ENCODE assay signal across 14 cellular contexts in genomic region chr1:61294828-61295428, GRCh38.
A peak's percentile ranks its signal among the peaks of the same experiment; 100 is the strongest.
DNase-seq lines count a peak whose midpoint lies in the region; ATAC-seq and TF ChIP-seq lines count a peak whose summit lies in the region.
"Had no signal": no experiment of that assay in that cellular context is flagged by ENCODE, and none has a peak within 500 bp of the region (broad histone marks: within the 10 kb centered on the region; RNA-seq: fewer than 3 reads in every experiment).

No MANE protein-coding gene starts in this region.

- H3K36me3 ChIP-seq in HUES64 (ENCODE audit: insufficient read depth, low read length) (no peaks in the 10 kb centered on the region), ascending aorta (no peaks in the 10 kb centered on the region), prostate gland (no peaks in the 10 kb centered on the region)

- no peaks in the 10 kb centered on the region for H3K27me3 ChIP-seq in HUES64 (ENCODE audit: insufficient read depth, low read length)
- no peaks in the 10 kb centered on the region for H3K27me3 ChIP-seq in ascending aorta
- no peaks in the 10 kb centered on the region for H3K27me3 ChIP-seq in prostate gland (replicated peaks; ENCODE audit: insufficient read depth)

- no peaks in the 10 kb centered on the region for H3K36me3 Mint-ChIP-seq in stimulated activated effector memory CD8-positive, alpha-beta T cell treated with anti-CD3 and anti-CD28 coated beads, Interleukin-12 subunit alpha, Interleukin-12 subunit beta, amount 100 ng/mL, for 72 hours

- H3K4me3 ChIP-seq in HUES64 (ENCODE audit: low read length) (no peak overlapping the region), ascending aorta (no peak overlapping the region), prostate gland (no peak overlapping the region)

- H3K4me3 Mint-ChIP-seq in stimulated activated effector memory CD8-positive, alpha-beta T cell treated with anti-CD3 and anti-CD28 coated beads, Interleukin-12 subunit alpha, Interleukin-12 subunit beta, amount 100 ng/mL, for 72 hours = no peak overlapping the region
- H3K4me3 Mint-ChIP-seq: CD4-positive, alpha-beta T cell had no signal

- TF ChIP-seq POLR2A in prostate gland (IDR thresholded peaks at IDR 0.05) = no peak

- DNase-seq in ascending aorta (ENCODE audit: low spot score in 2 of 2) (no peak), prostate gland (ENCODE audit: low spot score) (no peak), NCI-H1436 (lab: John Stamatoyannopoulos, UW) (no peak)
- no peak for DNase-seq in stimulated activated effector memory CD8-positive, alpha-beta T cell treated with anti-CD3 and anti-CD28 coated beads, Interleukin-12 subunit alpha, Interleukin-12 subunit beta, amount 100 ng/mL, for 72 hours (ENCODE audit: low spot score in 2 of 2)
- no peak for DNase-seq in activated CD4-positive, CD25-positive, alpha-beta regulatory T cell treated with anti-CD3 and anti-CD28 coated beads, Interleukin-2, amount 50 U/mL, for 72 hours
- DNase-seq: ACHN; CD4-positive, alpha-beta T cell; DMS153; DMS79; GDM1; KG1 had no signal

- H3K9me3 ChIP-seq in HUES64 (ENCODE audit: insufficient read depth, low read depth, low read length) (no peaks in the 10 kb centered on the region; the same call in 1 of the 2 replicates), ascending aorta (no peaks in the 10 kb centered on the region), prostate gland (no peaks in the 10 kb centered on the region)

- intact Hi-C loops in ascending aorta (cut with DNase I) (loop anchor here (2.0 to 5.0 kb wide), 2 partner anchors 20 to 37 kb away; no protein-coding TSS in a partner anchor), prostate gland (cut with DNase I) (no loop called here)

- peaks cover 11% of the 10 kb centered on the region for H3K4me1 Mint-ChIP-seq in stimulated activated effector memory CD8-positive, alpha-beta T cell treated with anti-CD3 and anti-CD28 coated beads, Interleukin-12 subunit alpha, Interleukin-12 subunit beta, amount 100 ng/mL, for 72 hours

- H3K4me1 ChIP-seq in HUES64 (ENCODE audit: insufficient read depth, low read length) = peaks cover 62% of the 10 kb centered on the region
- H3K4me1 ChIP-seq in ascending aorta = peaks cover 11 to 56% of the 10 kb centered on the region in 2 donors
- no peaks in the 10 kb centered on the region for H3K4me1 ChIP-seq in prostate gland (replicated peaks)

- H3K9me3 Mint-ChIP-seq in stimulated activated effector memory CD8-positive, alpha-beta T cell treated with anti-CD3 and anti-CD28 coated beads, Interleukin-12 subunit alpha, Interleukin-12 subunit beta, amount 100 ng/mL, for 72 hours = peaks cover 3% of the 10 kb centered on the region
- H3K9me3 Mint-ChIP-seq: CD4-positive, alpha-beta T cell had no signal

- 80% methylated on average over 9 of the region's 9 CpGs for WGBS in HUES64
- WGBS in prostate gland = 94% methylated on average over 9 of the region's 9 CpGs

- TF ChIP-seq CTCF in ascending aorta (IDR thresholded peaks at IDR 0.05) (no peak), prostate gland (IDR thresholded peaks at IDR 0.05) (no peak)

- H3K27ac Mint-ChIP-seq in stimulated activated effector memory CD8-positive, alpha-beta T cell treated with anti-CD3 and anti-CD28 coated beads, Interleukin-12 subunit alpha, Interleukin-12 subunit beta, amount 100 ng/mL, for 72 hours = no peak overlapping the region
- H3K27ac Mint-ChIP-seq: CD4-positive, alpha-beta T cell had no signal

- peak; percentile 65 for ATAC-seq in stimulated activated effector memory CD8-positive, alpha-beta T cell treated with anti-CD3 and anti-CD28 coated beads, Interleukin-12 subunit alpha, Interleukin-12 subunit beta, amount 100 ng/mL, for 72 hours

- peak overlapping the region; percentile 86; the same call in 1 of the 2 replicates for H3K27ac ChIP-seq in HUES64 (ENCODE audit: low read depth, low read length)
- H3K27ac ChIP-seq in ascending aorta = peak overlapping the region; percentile 13 to 46
- no peak overlapping the region for H3K27ac ChIP-seq in prostate gland
- H3K27ac ChIP-seq: C4-2B, HL-60 had no signal

- no peak overlapping the region for H3K9ac ChIP-seq in HUES64 (ENCODE audit: low read depth, low read length)

Comparison
In these comparisons a context has a peak if more than half of its experiments do, and no peak if none do; other contexts are left out.
1. H3K27ac ChIP-seq: peak in HUES64 (single experiment) and ascending aorta (2 of 2); none in prostate gland (0 of 2).